8 cellular contexts compared by ENCODE assay signal in genomic region chr3:8443829-8444791, GRCh38. TPM values are rescaled to one million over a fixed set of nuclear protein-coding genes. Genes with fewer than 3 reads are reported as not detected.
DNase-seq lines count a peak whose midpoint lies in the region; ATAC-seq and FAIRE-seq lines count a peak whose summit lies in the region.

No MANE protein-coding gene starts in this region.

- peak overlapping the region in 1 of 2 donors; percentile 91 for H3K27ac ChIP-seq in small intestine (ENCODE audit: low read depth in 1 of 2, low read length in 1 of 2)

- no peaks in the 10 kb centered on the region for H3K36me3 ChIP-seq in small intestine (ENCODE audit: control insufficient read depth in 2 of 2, insufficient read depth in 2 of 2, low read length in 2 of 2)

- ATAC-seq in GM21619 (IDR thresholded peaks at IDR 0.05; ENCODE audit: unreplicated experiment) = peak; percentile 87
- no peak for ATAC-seq in HG03457 (IDR thresholded peaks at IDR 0.05; ENCODE audit: unreplicated experiment)
- ATAC-seq in HG02840 (IDR thresholded peaks at IDR 0.05; ENCODE audit: low FRiP score, unreplicated experiment) = no peak
- no peak for ATAC-seq in GM21381 (IDR thresholded peaks at IDR 0.05; ENCODE audit: unreplicated experiment)

- in situ Hi-C loops in T47D (cut with HindIII; ENCODE audit: low pct_unique_long_range_greater_than_20kb, low sequenced_read_pairs) = no loop called here

- H3K9me3 ChIP-seq in small intestine (ENCODE audit: control insufficient read depth, low read depth) = no peaks in the 10 kb centered on the region

- H3K4me1 ChIP-seq in small intestine (ENCODE audit: control insufficient read depth in 2 of 2, insufficient read depth in 1 of 2, low read depth in 1 of 2, low read length in 1 of 2) = peaks cover 0 to 4% of the 10 kb centered on the region in 2 donors

- H3K4me3 ChIP-seq in small intestine (ENCODE audit: low read depth in 1 of 2, low read length in 2 of 2) = no peak overlapping the region

- no peak for FAIRE-seq in small intestine (lab: Jason Lieb, UNC)

- no peaks in the 10 kb centered on the region for H3K27me3 ChIP-seq in small intestine (ENCODE audit: control insufficient read depth in 2 of 2, insufficient read depth in 2 of 2, low read length in 2 of 2)

- DNase-seq in NCI-H2081 treated with DMSO at 0.1 percent for 48 hours (lab: John Stamatoyannopoulos, UW) (peak; percentile 54), T47D (ENCODE audit: low read depth in 1 of 2, low spot score in 1 of 2) (peak; percentile 81 to 99), iPS-NIHi11 (ENCODE audit: low spot score) (peak; percentile 68), small intestine (peak; percentile 90)

- WGBS in small intestine, 3 donors = 17 to 25% (median 24%) methylated on average over 15 of the region's 15 CpGs

RNA-seq across cellular contexts. Expression of gene LMCD1, which starts 57.5 kb away (rescaled TPM):
- polyA plus RNA-seq in small intestine = 10 to 100 TPM in 2 of 3 donors, 1 to 10 TPM in 1; 2.5 to 29.4 (median 17.3) TPM
